In genomic region chr20:5170341-5170740, GRCh38 we compare ENCODE assay signal across 17 cellular contexts. TPM values are rescaled to one million over a fixed set of nuclear protein-coding genes. Genes with fewer than 3 reads are reported as not detected.
A peak's percentile ranks its signal among the peaks of the same experiment; 100 is the strongest.
DNase-seq lines count a peak whose midpoint lies in the region; ATAC-seq and TF ChIP-seq lines count a peak whose summit lies in the region.
"Had no signal": no experiment of that assay in that cellular context is flagged by ENCODE, and none has a peak within 500 bp of the region (broad histone marks: within the 10 kb centered on the region; RNA-seq: fewer than 3 reads in every experiment).

No MANE protein-coding gene starts in this region.

- TF ChIP-seq CTCF in cardiac muscle cell (IDR thresholded peaks at IDR 0.05; ENCODE audit: low read depth, low read length) (no peak), lower lobe of right lung (IDR thresholded peaks at IDR 0.05) (no peak)

- H3K27me3 ChIP-seq in cardiac muscle cell = no peaks in the 10 kb centered on the region
- no peaks in the 10 kb centered on the region for H3K27me3 ChIP-seq in lower lobe of right lung (ENCODE audit: low read depth)
- H3K27me3 ChIP-seq: brain microvascular endothelial cell had no signal

- intact Hi-C loops in Right ventricle myocardium superior (cut with DNase I) (loop anchor here (5.0 kb wide), 1 partner anchor 38 kb away; no protein-coding TSS in a partner anchor), lower lobe of right lung (cut with DNase I) (no loop called here)

- H3K4me1 Mint-ChIP-seq in stimulated activated naive B cell treated with anti-CD40 and anti-IgM and Interleukin-4, amounts not matched to agents 10 μg/mL and 1 μg/mL and 100 μg/mL, for 72 hours = peaks cover 66 to 72% of the 10 kb centered on the region in 2 donors

- peaks cover 11 to 18% of the 10 kb centered on the region in 2 donors for H3K36me3 Mint-ChIP-seq in stimulated activated naive B cell treated with anti-CD40 and anti-IgM and Interleukin-4, amounts not matched to agents 10 μg/mL and 1 μg/mL and 100 μg/mL, for 72 hours
- H3K36me3 Mint-ChIP-seq: immature natural killer cell had no signal

- DNase-seq in cardiac muscle cell (ENCODE audit: low read depth in 1 of 2, low spot score in 1 of 2) (no peak), Right ventricle myocardium superior (no peak), lower lobe of right lung (no peak), DMS79 (lab: John Stamatoyannopoulos, UW) (no peak), NCI-H187 treated with DMSO at 0.1 percent for 48 hours (lab: John Stamatoyannopoulos, UW) (no peak)
- DNase-seq in stimulated activated naive B cell treated with anti-CD40 and anti-IgM and Interleukin-4, amounts not matched to agents 10 μg/mL and 1 μg/mL and 100 μg/mL, for 72 hours = no peak
- DNase-seq: activated naive CD4-positive, alpha-beta T cell; GF-D8; immature natural killer cell; Karpas-422; NCI-H1436; NCI-H510A treated with DMSO at 0.1 percent for 48 hours; PC-9 had no signal

- H3K27me3 Mint-ChIP-seq in stimulated activated naive B cell treated with anti-CD40 and anti-IgM and Interleukin-4, amounts not matched to agents 10 μg/mL and 1 μg/mL and 100 μg/mL, for 72 hours = no peaks in the 10 kb centered on the region

- peaks cover 36% of the 10 kb centered on the region for H3K4me1 ChIP-seq in cardiac muscle cell (ENCODE audit: low read depth)
- H3K4me1 ChIP-seq in lower lobe of right lung = peaks cover 57% of the 10 kb centered on the region

- H3K27ac ChIP-seq in cardiac muscle cell (peak overlapping the region; percentile 81), angular gyrus (ENCODE audit: low read depth, low read length) (peak overlapping the region; percentile 6), lower lobe of right lung (peak overlapping the region; percentile 13)
- H3K27ac ChIP-seq: brain microvascular endothelial cell had no signal

- no peak overlapping the region for H3K4me3 ChIP-seq in cardiac muscle cell
- H3K4me3 ChIP-seq in lower lobe of right lung = no peak overlapping the region
- H3K4me3 ChIP-seq: PC-9 had no signal

- H3K9me3 Mint-ChIP-seq in stimulated activated naive B cell treated with anti-CD40 and anti-IgM and Interleukin-4, amounts not matched to agents 10 μg/mL and 1 μg/mL and 100 μg/mL, for 72 hours = no peaks in the 10 kb centered on the region
- H3K9me3 Mint-ChIP-seq: immature natural killer cell had no signal

- H3K27ac Mint-ChIP-seq in stimulated activated naive B cell treated with anti-CD40 and anti-IgM and Interleukin-4, amounts not matched to agents 10 μg/mL and 1 μg/mL and 100 μg/mL, for 72 hours = peak overlapping the region; percentile 49

- H3K36me3 ChIP-seq in cardiac muscle cell = no peaks in the 10 kb centered on the region
- peaks cover 24% of the 10 kb centered on the region for H3K36me3 ChIP-seq in lower lobe of right lung
- H3K36me3 ChIP-seq: brain microvascular endothelial cell had no signal

- H3K9me3 ChIP-seq in cardiac muscle cell (ENCODE audit: low read depth) (no peaks in the 10 kb centered on the region), lower lobe of right lung (no peaks in the 10 kb centered on the region)
- H3K9me3 ChIP-seq: thoracic aorta had no signal

- ATAC-seq in Right ventricle myocardium superior (ENCODE audit: poor library complexity) (no peak), lower lobe of right lung (no peak), HG03460 (IDR thresholded peaks at IDR 0.05; ENCODE audit: unreplicated experiment) (no peak)
- ATAC-seq in stimulated activated naive B cell treated with anti-CD40 and anti-IgM and Interleukin-4, amounts not matched to agents 10 μg/mL and 1 μg/mL and 100 μg/mL, for 72 hours (replicated peaks) = no peak

- no peak overlapping the region for H3K4me3 Mint-ChIP-seq in stimulated activated naive B cell treated with anti-CD40 and anti-IgM and Interleukin-4, amounts not matched to agents 10 μg/mL and 1 μg/mL and 100 μg/mL, for 72 hours
- H3K4me3 Mint-ChIP-seq: immature natural killer cell had no signal

RNA-seq across cellular contexts. Expression of gene CDS2, which starts 43.5 kb away (rescaled TPM):
- total RNA-seq in cardiac muscle cell = 18.7 and 20.3 TPM in 2 replicates
- polyA plus RNA-seq in cardiac muscle cell = 27.0 and 31.9 TPM in 2 replicates
- total RNA-seq in Right ventricle myocardium superior = 61.9 TPM
- total RNA-seq in lower lobe of right lung = 63.3 TPM

RNA-seq across cellular contexts. Expression of gene PCNA, which starts 50.6 kb away (rescaled TPM):
- total RNA-seq in cardiac muscle cell = 46.6 and 113 TPM in 2 replicates
- polyA plus RNA-seq in cardiac muscle cell = 47.0 and 81.2 TPM in 2 replicates
- 26.4 TPM for total RNA-seq in Right ventricle myocardium superior
- total RNA-seq in lower lobe of right lung = 48.1 TPM

RNA-seq across cellular contexts. Expression of gene TMEM230, which starts 57.5 kb away (rescaled TPM):
- total RNA-seq in cardiac muscle cell (48.9 and 93.6 TPM in 2 replicates), Right ventricle myocardium superior (82.7 TPM), lower lobe of right lung (98.9 TPM)
- 166 and 176 TPM in 2 replicates for polyA plus RNA-seq in cardiac muscle cell

Comparison
In these comparisons a context has a peak if more than half of its experiments do, and no peak if none do; other contexts are left out.
1. H3K27ac ChIP-seq: peak in every context shown above with its lines; median percentile 81 in cardiac muscle cell; 13 in lower lobe of right lung; 6 in angular gyrus.